Comparison of ENCODE assay signal across 8 cellular contexts in genomic region chr9:121298689-121299112, GRCh38. TPM values are rescaled to one million over a fixed set of nuclear protein-coding genes. Genes with fewer than 3 reads are reported as not detected.
DNase-seq lines count a peak whose midpoint lies in the region; ATAC-seq, FAIRE-seq and TF ChIP-seq lines count a peak whose summit lies in the region.

No MANE protein-coding gene starts in this region.

- H3K9me3 ChIP-seq in K562 (replicated peaks; ENCODE audit: control insufficient read depth, insufficient read depth, low read depth, low read length), result no peaks in the 10 kb centered on the region

- in situ Hi-C loops in K562 (cut with MboI), result no loop called here

- H3K4me3 Mint-ChIP-seq in stimulated activated naive CD8-positive, alpha-beta T cell treated with anti-CD3 and anti-CD28 coated beads, Interleukin-15, amount 100 ng/mL, for 72 hours, result peak overlapping the region; percentile 42 to 66

- no peak overlapping the region for H3K27ac ChIP-seq in K562 (ENCODE audit: extremely low read depth, low read depth, low read length)

- no peaks in the 10 kb centered on the region for H3K79me2 ChIP-seq in K562 (ENCODE audit: control insufficient read depth, insufficient read depth, low read length)

- no peaks in the 10 kb centered on the region for H3K9me1 ChIP-seq in K562 (ENCODE audit: control insufficient read depth, insufficient read depth, low read length)

- intact Hi-C loops in K562 (cut with micrococcal nuclease), result no loop called here

- no peaks in the 10 kb centered on the region for H4K20me1 ChIP-seq in K562 (replicated peaks; ENCODE audit: control insufficient read depth, insufficient read depth, low read length)

- FAIRE-seq in K562 (lab: Jason Lieb, UNC), result peak; percentile 60

- peak; percentile 23; the same call in 2 of the 3 replicates for ATAC-seq in K562
- ATAC-seq in stimulated activated naive CD8-positive, alpha-beta T cell treated with anti-CD3 and anti-CD28 coated beads, Interleukin-15, amount 100 ng/mL, for 72 hours, result no peak

- H3K4me1 Mint-ChIP-seq in stimulated activated naive CD8-positive, alpha-beta T cell treated with anti-CD3 and anti-CD28 coated beads, Interleukin-15, amount 100 ng/mL, for 72 hours, result peaks cover 14% of the 10 kb centered on the region

- H3K27me3 Mint-ChIP-seq in stimulated activated naive CD8-positive, alpha-beta T cell treated with anti-CD3 and anti-CD28 coated beads, Interleukin-15, amount 100 ng/mL, for 72 hours, result peaks cover 28% of the 10 kb centered on the region

- 86% methylated on average over 1 of the region's 1 CpG for WGBS in K562 (ENCODE audit: insufficient coverage, low coverage, missing lambda C conversion rate)

- no peaks in the 10 kb centered on the region for H3K36me3 ChIP-seq in K562 (ENCODE audit: control insufficient read depth, insufficient read depth, low read length)

- CTCF ChIA-PET in K562 (lab: Yijun Ruan, JAX; ENCODE audit: low intra/inter-chr PET ratio), result no interaction called here

- peak overlapping the region; percentile 64 for H2AFZ ChIP-seq in K562 (ENCODE audit: low read depth, low read length)

- H3K4me2 ChIP-seq in K562 (ENCODE audit: insufficient read depth, low read length), result no peak overlapping the region

- no peak overlapping the region for H3K4me3 ChIP-seq in K562

- no peak for TF ChIP-seq EP300 in K562 (IDR thresholded peaks at IDR 0.05; ENCODE audit: low read length)

- no peak for TF ChIP-seq POLR2A in K562 (conservative IDR thresholded peaks at IDR 0.05)

- POLR2A ChIA-PET in K562 (lab: Yijun Ruan, JAX), result interaction anchor here (1.0 kb wide), 1 partner anchor 72 kb away, joined by 4 read pairs; no protein-coding TSS in a partner anchor

- DNase-seq in DMS53 (lab: John Stamatoyannopoulos, UW), result peak; percentile 57
- DNase-seq in DMS53 treated with DMSO at 0.1 percent for 48 hours (lab: John Stamatoyannopoulos, UW; ENCODE audit: unreplicated experiment), result no peak
- no peak for DNase-seq in K562 (ENCODE audit: extremely low read depth in 1 of 4, low spot score in 3 of 4)
- peak; percentile 69 for DNase-seq in islet precursor cell
- DNase-seq in stimulated activated naive CD8-positive, alpha-beta T cell treated with anti-CD3 and anti-CD28 coated beads, Interleukin-15, amount 100 ng/mL, for 72 hours, result no peak
- no peak for DNase-seq in dedifferentiated amniotic fluid mesenchymal stem cell (ENCODE audit: extremely low spot score)
- no peak for DNase-seq in effector CD4-positive, alpha-beta T cell
- no peak for DNase-seq in NCI-H146 treated with DMSO at 0.1 percent for 48 hours (lab: John Stamatoyannopoulos, UW; ENCODE audit: unreplicated experiment)

- no peak for TF ChIP-seq CTCF in K562 (IDR thresholded peaks at IDR 0.05 in 2 of 3, conservative IDR thresholded peaks at IDR 0.05 in 1 of 3; ENCODE audit: insufficient read depth in 2 of 3, low read depth in 1 of 3, low read length in 3 of 3)

- no peaks in the 10 kb centered on the region for H3K9me3 Mint-ChIP-seq in stimulated activated naive CD8-positive, alpha-beta T cell treated with anti-CD3 and anti-CD28 coated beads, Interleukin-15, amount 100 ng/mL, for 72 hours

- TF ChIP-seq RAD21 in K562 (CRISPR knock-in tag; conservative IDR thresholded peaks at IDR 0.05 in 1 of 2, IDR thresholded peaks at IDR 0.05 in 1 of 2), result no peak

- no TSS peak for BruUV-seq in K562 (replicated peaks; lab: Mats Ljungman, UMichigan)

- no peak overlapping the region for H3K9ac ChIP-seq in K562 (ENCODE audit: insufficient read depth in 1 of 2, low read depth in 2 of 2, low read length in 2 of 2)

- H3K4me1 ChIP-seq in K562 (replicated peaks in 1 of 2; ENCODE audit: control insufficient read depth in 2 of 2, insufficient read depth in 2 of 2, low read length in 2 of 2), result peaks cover 6 to 27% of the 10 kb centered on the region in 2 experiments; a peak in 4 of 5 replicates

- H3K27me3 ChIP-seq in K562 (ENCODE audit: control insufficient read depth in 2 of 2, insufficient read depth in 2 of 2, low read length in 2 of 2), result no peaks in the 10 kb centered on the region

- H3K27ac Mint-ChIP-seq in stimulated activated naive CD8-positive, alpha-beta T cell treated with anti-CD3 and anti-CD28 coated beads, Interleukin-15, amount 100 ng/mL, for 72 hours, result no peak overlapping the region

TF ChIP-seq in K562, 482 proteins besides CTCF, POLR2A, EP300 and RAD21:
- no peak for TF ChIP-seq ZBTB43 (CRISPR knock-in tag; IDR thresholded peaks at IDR 0.05)
- TF ChIP-seq SETDB1 (IDR thresholded peaks at IDR 0.05; ENCODE audit: low read length), result no peak
- TF ChIP-seq MTF1 (CRISPR knock-in tag; IDR thresholded peaks at IDR 0.05; ENCODE audit: borderline replicate concordance), result no peak
- TF ChIP-seq ZBTB49 (CRISPR knock-in tag; IDR thresholded peaks at IDR 0.05; ENCODE audit: borderline replicate concordance), result no peak
- no peak for TF ChIP-seq THAP12 (CRISPR knock-in tag; IDR thresholded peaks at IDR 0.05)

RNA-seq across cellular contexts. Expression of gene GSN, which starts 30.7 kb away (rescaled TPM):
- 15.3 and 27.0 TPM in 2 replicates for total RNA-seq in K562 (2011; cell fraction: chromatin; rRNA removed; ENCODE audit: low replicate concordance)
- 9.9 and 11.0 TPM in 2 replicates for total RNA-seq in K562 (2011; cell fraction: nucleolus; rRNA removed)
- total RNA-seq in K562 (2011; cell fraction: nucleoplasm; rRNA removed), result 8.1 and 9.2 TPM in 2 replicates
- total RNA-seq in K562 (2014; rRNA removed), result 8.2 and 10.8 TPM in 2 replicates
- 3.3 and 3.5 TPM in 2 replicates for total RNA-seq in K562 (2014; rRNA removed; fragmentation: Illumina TruSeq; extraction: Trizol)
- 12.3 and 12.4 TPM in 2 replicates for total RNA-seq in K562 (2015; rRNA removed; fragmentation: Illumina TruSeq; extraction: Trizol)
- total RNA-seq in K562 (2021), result 9.0 and 9.6 TPM in 2 replicates
- 16.6 and 24.2 TPM in 2 replicates for polyA plus RNA-seq in K562 (2011; rRNA removed)
- polyA plus RNA-seq in K562 (2011; cell fraction: cytosol; rRNA removed), result 27.5 and 34.5 TPM in 2 replicates
- polyA plus RNA-seq in K562 (2011; cell fraction: nucleus; rRNA removed), result 15.8 and 17.0 TPM in 2 replicates
- polyA plus RNA-seq in K562 (2012), result 11.2 and 34.5 TPM in 2 replicates
- polyA plus RNA-seq in K562 (2014; fragmentation: Illumina TruSeq; extraction: Trizol), result 5.2 and 7.4 TPM in 2 replicates
- under 1 TPM; 0.39 to 0.41 TPM for polyA plus RNA-seq in K562 (2014; fragmentation: Nextera tagmentation; extraction: Ambion mirVana)
- 7.5 and 11.2 TPM in 2 replicates for polyA plus RNA-seq in K562 (2014; rRNA removed)
- 23.7 and 31.3 TPM in 2 replicates for polyA minus RNA-seq in K562 (2011; rRNA and poly(A)+ RNA removed)
- 24.8 and 27.9 TPM in 2 replicates for polyA minus RNA-seq in K562 (2011; cell fraction: cytosol; rRNA and poly(A)+ RNA removed)
- polyA minus RNA-seq in K562 (2011; cell fraction: nucleus; rRNA and poly(A)+ RNA removed), result 6.2 and 9.0 TPM in 2 replicates

Comparison
In these comparisons a context has a peak if more than half of its experiments do, and no peak if none do; other contexts are left out.
1. DNase-seq: peak in DMS53 (single experiment) and islet precursor cell (single experiment); none in DMS53 treated with DMSO at 0.1 percent for 48 hours (single experiment), K562 (0 of 4), stimulated activated naive CD8-positive, alpha-beta T cell treated with anti-CD3 and anti-CD28 coated beads, Interleukin-15, amount 100 ng/mL, for 72 hours (0 of 2), dedifferentiated amniotic fluid mesenchymal stem cell (single experiment), effector CD4-positive, alpha-beta T cell (single experiment) and NCI-H146 treated with DMSO at 0.1 percent for 48 hours (single experiment).